ENCODE assay signal across 1 cellular context in the genomic region with DNA sequence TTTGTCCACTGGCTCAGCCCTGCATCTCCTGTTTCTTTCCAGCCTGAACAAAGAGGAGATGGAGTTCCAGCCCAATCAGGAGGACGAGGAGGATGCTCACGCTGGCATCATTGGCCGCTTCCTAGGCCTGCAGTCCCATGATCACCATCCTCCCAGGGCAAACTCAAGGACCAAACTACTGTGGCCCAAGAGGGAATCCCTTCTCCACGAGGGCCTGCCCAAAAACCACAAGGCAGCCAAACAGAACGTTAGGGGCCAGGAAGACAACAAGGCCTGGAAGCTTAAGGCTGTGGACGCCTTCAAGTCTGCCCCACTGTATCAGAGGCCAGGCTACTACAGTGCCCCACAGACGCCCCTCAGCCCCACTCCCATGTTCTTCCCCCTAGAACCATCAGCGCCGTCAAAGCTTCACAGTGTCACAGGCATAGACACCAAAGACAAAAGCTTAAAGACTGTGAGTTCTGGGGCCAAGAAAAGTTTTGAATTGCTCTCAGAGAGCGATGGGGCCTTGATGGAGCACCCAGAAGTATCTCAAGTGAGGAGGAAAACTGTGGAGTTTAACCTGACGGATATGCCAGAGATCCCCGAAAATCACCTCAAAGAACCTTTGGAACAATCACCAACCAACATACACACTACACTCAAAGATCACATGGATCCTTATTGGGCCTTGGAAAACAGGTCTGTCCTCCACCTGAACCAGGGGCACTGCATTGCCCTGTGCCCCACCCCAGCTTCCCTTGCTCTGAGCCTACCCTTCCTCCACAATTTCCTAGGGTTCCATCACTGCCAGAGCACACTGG.
TF ChIP-seq lines count a peak whose summit lies in the region.

No MANE protein-coding gene starts in this region.

TF ChIP-seq in A549, 52 proteins besides CTCF, POLR2A, EP300 and RAD21 (continued from another document):
- TF ChIP-seq, protein P1, sequence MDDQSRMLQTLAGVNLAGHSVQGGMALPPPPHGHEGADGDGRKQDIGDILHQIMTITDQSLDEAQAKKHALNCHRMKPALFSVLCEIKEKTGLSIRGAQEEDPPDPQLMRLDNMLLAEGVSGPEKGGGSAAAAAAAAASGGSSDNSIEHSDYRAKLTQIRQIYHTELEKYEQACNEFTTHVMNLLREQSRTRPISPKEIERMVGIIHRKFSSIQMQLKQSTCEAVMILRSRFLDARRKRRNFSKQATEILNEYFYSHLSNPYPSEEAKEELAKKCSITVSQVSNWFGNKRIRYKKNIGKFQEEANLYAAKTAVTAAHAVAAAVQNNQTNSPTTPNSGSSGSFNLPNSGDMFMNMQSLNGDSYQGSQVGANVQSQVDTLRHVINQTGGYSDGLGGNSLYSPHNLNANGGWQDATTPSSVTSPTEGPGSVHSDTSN (IDR thresholded peaks at IDR 0.05) = 0 out of 2 replicates have a peak, but pooled peaks have one; percentile 5
- TF ChIP-seq HOXB5 (CRISPR knock-in tag; IDR thresholded peaks at IDR 0.05) (peak; percentile 76; the same call in 1 of the 2 replicates), EHF (CRISPR knock-in tag; IDR thresholded peaks at IDR 0.05) (no peak), MAZ (IDR thresholded peaks at IDR 0.05; ENCODE audit: borderline replicate concordance, low read depth, low read length) (peak; percentile 6; the same call in 1 of the 2 replicates), CBX8 (IDR thresholded peaks at IDR 0.05) (no peak), JUNB (IDR thresholded peaks at IDR 0.05) (no peak), FOSL2 (IDR thresholded peaks at IDR 0.05) (no peak), FOSL2 (CRISPR knock-in tag; IDR thresholded peaks at IDR 0.05) (0 out of 2 replicates have a peak, but pooled peaks have one; percentile 5), NFE2L2 (conservative IDR thresholded peaks at IDR 0.05; ENCODE audit: low read length) (no peak), RCOR1 (IDR thresholded peaks at IDR 0.05; ENCODE audit: low read depth, low read length) (no peak), CHD4 (IDR thresholded peaks at IDR 0.05; ENCODE audit: borderline replicate concordance) (no peak), ZC3H11A (IDR thresholded peaks at IDR 0.05) (no peak), MYC (IDR thresholded peaks at IDR 0.05; ENCODE audit: borderline replicate concordance, low read length) (no peak), KDM5A (IDR thresholded peaks at IDR 0.05) (no peak), FOXS1 (CRISPR knock-in tag; IDR thresholded peaks at IDR 0.05) (no peak), HDAC2 (IDR thresholded peaks at IDR 0.05) (no peak), TP53 (CRISPR knock-in tag; IDR thresholded peaks at IDR 0.05) (peak; percentile 13; the same call in 1 of the 2 replicates), ZNF302 (CRISPR knock-in tag; IDR thresholded peaks at IDR 0.05) (no peak), SREBF2 (IDR thresholded peaks at IDR 0.05) (no peak), HOXA7 (CRISPR knock-in tag; IDR thresholded peaks at IDR 0.05) (no peak; the same call in 1 of the 2 replicates), BHLHE40 (IDR thresholded peaks at IDR 0.05; ENCODE audit: low read depth, low read length) (no peak), MAFK (IDR thresholded peaks at IDR 0.05; ENCODE audit: partially characterized antibody) (no peak), POLR2AphosphoS2 (conservative IDR thresholded peaks at IDR 0.05; ENCODE audit: low read length) (0 out of 2 replicates have a peak, but pooled peaks have one; percentile 10)
- TF ChIP-seq, protein P2, sequence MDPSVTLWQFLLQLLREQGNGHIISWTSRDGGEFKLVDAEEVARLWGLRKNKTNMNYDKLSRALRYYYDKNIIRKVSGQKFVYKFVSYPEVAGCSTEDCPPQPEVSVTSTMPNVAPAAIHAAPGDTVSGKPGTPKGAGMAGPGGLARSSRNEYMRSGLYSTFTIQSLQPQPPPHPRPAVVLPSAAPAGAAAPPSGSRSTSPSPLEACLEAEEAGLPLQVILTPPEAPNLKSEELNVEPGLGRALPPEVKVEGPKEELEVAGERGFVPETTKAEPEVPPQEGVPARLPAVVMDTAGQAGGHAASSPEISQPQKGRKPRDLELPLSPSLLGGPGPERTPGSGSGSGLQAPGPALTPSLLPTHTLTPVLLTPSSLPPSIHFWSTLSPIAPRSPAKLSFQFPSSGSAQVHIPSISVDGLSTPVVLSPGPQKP (IDR thresholded peaks at IDR 0.05; ENCODE audit: low read depth, low read length) = no peak
- TF ChIP-seq, protein P3, sequence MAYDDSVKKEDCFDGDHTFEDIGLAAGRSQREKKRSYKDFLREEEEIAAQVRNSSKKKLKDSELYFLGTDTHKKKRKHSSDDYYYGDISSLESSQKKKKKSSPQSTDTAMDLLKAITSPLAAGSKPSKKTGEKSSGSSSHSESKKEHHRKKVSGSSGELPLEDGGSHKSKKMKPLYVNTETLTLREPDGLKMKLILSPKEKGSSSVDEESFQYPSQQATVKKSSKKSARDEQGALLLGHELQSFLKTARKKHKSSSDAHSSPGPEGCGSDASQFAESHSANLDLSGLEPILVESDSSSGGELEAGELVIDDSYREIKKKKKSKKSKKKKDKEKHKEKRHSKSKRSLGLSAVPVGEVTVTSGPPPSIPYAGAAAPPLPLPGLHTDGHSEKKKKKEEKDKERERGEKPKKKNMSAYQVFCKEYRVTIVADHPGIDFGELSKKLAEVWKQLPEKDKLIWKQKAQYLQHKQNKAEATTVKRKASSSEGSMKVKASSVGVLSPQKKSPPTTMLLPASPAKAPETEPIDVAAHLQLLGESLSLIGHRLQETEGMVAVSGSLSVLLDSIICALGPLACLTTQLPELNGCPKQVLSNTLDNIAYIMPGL (CRISPR knock-in tag; IDR thresholded peaks at IDR 0.05; ENCODE audit: borderline replicate concordance) = no peak
- TF ChIP-seq, protein P4, sequence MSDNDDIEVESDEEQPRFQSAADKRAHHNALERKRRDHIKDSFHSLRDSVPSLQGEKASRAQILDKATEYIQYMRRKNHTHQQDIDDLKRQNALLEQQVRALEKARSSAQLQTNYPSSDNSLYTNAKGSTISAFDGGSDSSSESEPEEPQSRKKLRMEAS (IDR thresholded peaks at IDR 0.05) = no peak
- TF ChIP-seq, protein P5, sequence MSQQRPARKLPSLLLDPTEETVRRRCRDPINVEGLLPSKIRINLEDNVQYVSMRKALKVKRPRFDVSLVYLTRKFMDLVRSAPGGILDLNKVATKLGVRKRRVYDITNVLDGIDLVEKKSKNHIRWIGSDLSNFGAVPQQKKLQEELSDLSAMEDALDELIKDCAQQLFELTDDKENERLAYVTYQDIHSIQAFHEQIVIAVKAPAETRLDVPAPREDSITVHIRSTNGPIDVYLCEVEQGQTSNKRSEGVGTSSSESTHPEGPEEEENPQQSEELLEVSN (IDR thresholded peaks at IDR 0.05; ENCODE audit: borderline replicate concordance, low read depth) = no peak
- TF ChIP-seq, protein P6, sequence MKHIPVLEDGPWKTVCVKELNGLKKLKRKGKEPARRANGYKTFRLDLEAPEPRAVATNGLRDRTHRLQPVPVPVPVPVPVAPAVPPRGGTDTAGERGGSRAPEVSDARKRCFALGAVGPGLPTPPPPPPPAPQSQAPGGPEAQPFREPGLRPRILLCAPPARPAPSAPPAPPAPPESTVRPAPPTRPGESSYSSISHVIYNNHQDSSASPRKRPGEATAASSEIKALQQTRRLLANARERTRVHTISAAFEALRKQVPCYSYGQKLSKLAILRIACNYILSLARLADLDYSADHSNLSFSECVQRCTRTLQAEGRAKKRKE (CRISPR knock-in tag; IDR thresholded peaks at IDR 0.05; ENCODE audit: low read depth) = 0 out of 2 replicates have a peak, but pooled peaks have one; percentile 23
- TF ChIP-seq, protein P7, sequence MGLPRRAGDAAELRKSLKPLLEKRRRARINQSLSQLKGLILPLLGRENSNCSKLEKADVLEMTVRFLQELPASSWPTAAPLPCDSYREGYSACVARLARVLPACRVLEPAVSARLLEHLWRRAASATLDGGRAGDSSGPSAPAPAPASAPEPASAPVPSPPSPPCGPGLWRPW (IDR thresholded peaks at IDR 0.05) = no peak
- TF ChIP-seq, protein P8, sequence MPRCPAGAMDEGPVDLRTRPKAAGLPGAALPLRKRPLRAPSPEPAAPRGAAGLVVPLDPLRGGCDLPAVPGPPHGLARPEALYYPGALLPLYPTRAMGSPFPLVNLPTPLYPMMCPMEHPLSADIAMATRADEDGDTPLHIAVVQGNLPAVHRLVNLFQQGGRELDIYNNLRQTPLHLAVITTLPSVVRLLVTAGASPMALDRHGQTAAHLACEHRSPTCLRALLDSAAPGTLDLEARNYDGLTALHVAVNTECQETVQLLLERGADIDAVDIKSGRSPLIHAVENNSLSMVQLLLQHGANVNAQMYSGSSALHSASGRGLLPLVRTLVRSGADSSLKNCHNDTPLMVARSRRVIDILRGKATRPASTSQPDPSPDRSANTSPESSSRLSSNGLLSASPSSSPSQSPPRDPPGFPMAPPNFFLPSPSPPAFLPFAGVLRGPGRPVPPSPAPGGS (IDR thresholded peaks at IDR 0.05) = no peak
TF ChIP-seq in A549: peak in this region for 9.
